Comparison of ENCODE assay signal across 18 cellular contexts in the genomic region with DNA sequence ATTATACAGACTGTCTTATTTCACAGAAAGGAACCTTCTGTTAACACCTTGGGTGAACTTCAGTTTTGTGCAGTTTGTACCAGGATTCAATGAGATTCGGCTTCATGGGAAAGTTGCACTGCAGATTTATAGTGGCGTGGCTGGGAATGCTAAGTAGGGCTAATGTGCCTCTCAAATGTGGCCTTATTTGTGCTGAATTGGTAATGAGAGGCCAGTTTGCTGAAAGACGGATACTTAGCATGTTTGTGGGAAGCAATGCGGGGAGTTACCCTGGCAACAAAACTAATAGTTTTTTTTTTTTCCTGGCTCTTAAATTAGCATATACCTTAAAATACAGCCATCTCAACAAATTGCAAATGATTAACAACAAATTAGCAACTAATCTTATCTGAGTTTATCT. TPM values are rescaled to one million over a fixed set of nuclear protein-coding genes. Genes with fewer than 3 reads are reported as not detected.
"Had no signal": no experiment of that assay in that cellular context is flagged by ENCODE, and none has a peak within 500 bp of the region (broad histone marks: within the 10 kb centered on the region; RNA-seq: fewer than 3 reads in every experiment).

No MANE protein-coding gene starts in this region.

- H3K9me2 ChIP-seq: SK-N-SH had no signal

- H3K4me3 ChIP-seq: hepatocyte, psoas muscle, sigmoid colon, spleen, thoracic aorta had no signal

- H2AFZ ChIP-seq: hepatocyte had no signal

- H3K4me1 ChIP-seq: psoas muscle had no signal

- H3K4me2 ChIP-seq: hepatocyte, SK-N-SH had no signal

- H3K27ac ChIP-seq: hepatocyte, psoas muscle, sigmoid colon, thoracic aorta had no signal

- H3K27me3 ChIP-seq: hepatocyte, sigmoid colon, spleen had no signal

- ATAC-seq: esophagus mucosa; left lobe of liver; natural killer cell treated with Interleukin-12 subunit alpha and Interleukin-12 subunit beta and Interleukin-15 and Interleukin-18, amount 100 ng/mL, for 72 hours; psoas muscle; stimulated activated naive CD8-positive, alpha-beta T cell treated with anti-CD3 and anti-CD28 coated beads, Interleukin-15, amount 100 ng/mL, for 72 hours had no signal

- H3K9me3 ChIP-seq: psoas muscle, sigmoid colon, SK-N-SH, thoracic aorta had no signal

- H3K9ac ChIP-seq: SK-N-SH had no signal

- H3K36me3 ChIP-seq: thoracic aorta had no signal

- DNase-seq: activated CD4-positive, alpha-beta memory T cell treated with anti-CD3 and anti-CD28 coated beads, Interleukin-2, amount 10 ng/mL, durations not matched to agents 7 days and 5 days; activated CD4-positive, alpha-beta T cell treated with anti-CD3 and anti-CD28 coated beads for 4 hours; activated effector memory CD4-positive, alpha-beta T cell treated with anti-CD3 and anti-CD28 coated beads, Interleukin-2, amount 50 U/mL, for 16 hours; activated T-cell treated with anti-CD3 and anti-CD28 coated beads, Interleukin-2, amount 50 U/mL, for 48 hours; islet precursor cell; mammary epithelial cell; occipital lobe; psoas muscle; sigmoid colon; SK-N-SH; spleen; stimulated activated naive CD8-positive, alpha-beta T cell treated with anti-CD3 and anti-CD28 coated beads, Interleukin-15, amount 100 ng/mL, for 72 hours had no signal

RNA-seq across cellular contexts. Expression of gene CEMIP, which starts 28.6 kb away (rescaled TPM):
- total RNA-seq: activated CD4-positive, alpha-beta memory T cell treated with anti-CD3 and anti-CD28 coated beads, Interleukin-2, amount 10 ng/mL, durations not matched to agents 7 days and 5 days; T-helper 1 cell treated with Interleukin-12 subunit alpha and Interleukin-12 subunit beta and Interleukin-4 antibody, amounts not matched to agents 30 ng/mL and 1 ng/mL, for 36 hours had no signal
